Comparison of ENCODE assay signal across 15 cellular contexts in the genomic region with DNA sequence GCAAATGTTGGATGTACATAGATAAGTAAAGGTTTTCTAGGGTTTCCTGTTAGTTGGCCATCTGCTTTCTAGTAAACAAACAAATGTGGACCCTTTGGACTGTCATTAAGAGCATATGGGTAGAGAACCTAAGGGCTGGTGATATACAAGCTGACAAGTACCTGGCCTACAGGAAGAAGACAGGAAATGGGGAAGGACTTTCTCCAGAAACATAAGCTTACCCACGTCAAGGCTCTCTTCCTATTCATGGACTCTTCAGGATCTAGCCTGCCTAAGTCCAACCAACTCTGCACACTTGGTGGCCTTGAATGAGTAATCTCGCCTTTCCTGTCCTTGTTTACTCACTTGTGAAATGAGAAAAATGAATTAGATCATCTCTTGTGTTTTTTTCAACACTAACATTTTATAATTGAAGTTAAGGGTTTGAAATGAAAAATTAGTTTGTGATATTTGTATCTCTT. TPM values are rescaled to one million over a fixed set of nuclear protein-coding genes. Genes with fewer than 3 reads are reported as not detected.
DNase-seq lines count a peak whose midpoint lies in the region; ATAC-seq, FAIRE-seq and TF ChIP-seq lines count a peak whose summit lies in the region.
"Had no signal": no experiment of that assay in that cellular context is flagged by ENCODE, and none has a peak within 500 bp of the region (broad histone marks: within the 10 kb centered on the region; RNA-seq: fewer than 3 reads in every experiment).

No MANE protein-coding gene starts in this region.

- H3K27me3 ChIP-seq in RWPE2 (ENCODE audit: insufficient read depth, poor library complexity, severe bottlenecking) (peaks cover 2% of the 10 kb centered on the region), small intestine (ENCODE audit: control insufficient read depth in 2 of 2, insufficient read depth in 2 of 2, low read length in 2 of 2) (no peaks in the 10 kb centered on the region)
- H3K27me3 ChIP-seq: suprapubic skin had no signal

- WGBS in small intestine, 3 donors: 26 to 40% (median 39%) methylated on average over 2 of the region's 2 CpGs

- H3K9me3 ChIP-seq in RWPE2 (ENCODE audit: severe bottlenecking): no peaks in the 10 kb centered on the region
- no peaks in the 10 kb centered on the region for H3K9me3 ChIP-seq in small intestine (ENCODE audit: control insufficient read depth, low read depth)
- H3K9me3 ChIP-seq: suprapubic skin had no signal

- DNase-seq in NCI-H2029 (lab: John Stamatoyannopoulos, UW): peak; percentile 41
- no peak for DNase-seq in NCI-H2029 treated with DMSO at 0.1 percent for 48 hours (lab: John Stamatoyannopoulos, UW)
- no peak for DNase-seq in RWPE2 (ENCODE audit: low spot score)
- DNase-seq in foreskin fibroblast: peak; percentile 23 to 29
- DNase-seq in small intestine: peak; percentile 37
- DNase-seq in ureter (ENCODE audit: low spot score): no peak
- no peak for DNase-seq in G401 (ENCODE audit: low spot score)
- DNase-seq in UCSD-AML1 (lab: John Stamatoyannopoulos, UW; ENCODE audit: unreplicated experiment): no peak
- DNase-seq: amygdala, naive B cell, NCI-H524, SHP77 had no signal

- peaks cover 9% of the 10 kb centered on the region for H3K4me1 ChIP-seq in RWPE2 (ENCODE audit: insufficient read depth, poor library complexity, severe bottlenecking)
- no peaks in the 10 kb centered on the region for H3K4me1 ChIP-seq in small intestine (ENCODE audit: control insufficient read depth in 2 of 2, insufficient read depth in 1 of 2, low read depth in 1 of 2, low read length in 1 of 2)

- TF ChIP-seq CTCF in RWPE2 (IDR thresholded peaks at IDR 0.05; ENCODE audit: poor library complexity, severe bottlenecking) (no peak), foreskin fibroblast (IDR thresholded peaks at IDR 0.05; ENCODE audit: low read depth, low read length) (no peak)

- ATAC-seq in RWPE2 (ENCODE audit: low read depth): peak; percentile 51

- H3K36me3 ChIP-seq in RWPE2 (ENCODE audit: low read depth) (no peaks in the 10 kb centered on the region), small intestine (ENCODE audit: control insufficient read depth in 2 of 2, insufficient read depth in 2 of 2, low read length in 2 of 2) (no peaks in the 10 kb centered on the region)
- H3K36me3 ChIP-seq: suprapubic skin had no signal

- in situ Hi-C loops in G401 (cut with HindIII; ENCODE audit: low sequenced_read_pairs): no loop called here

- no peak overlapping the region for H3K4me3 ChIP-seq in RWPE2 (ENCODE audit: severe bottlenecking)
- H3K4me3 ChIP-seq in foreskin fibroblast (ENCODE audit: low read depth in 1 of 2, low read length in 2 of 2): no peak overlapping the region
- no peak overlapping the region for H3K4me3 ChIP-seq in small intestine (ENCODE audit: low read depth in 1 of 2, low read length in 2 of 2)
- H3K4me3 ChIP-seq: suprapubic skin had no signal

- peak; percentile 15 for FAIRE-seq in small intestine (lab: Jason Lieb, UNC)
- FAIRE-seq: D721Med had no signal

- H3K27ac ChIP-seq in RWPE2 (ENCODE audit: poor library complexity, severe bottlenecking): no peak overlapping the region
- H3K27ac ChIP-seq in small intestine (ENCODE audit: low read depth in 1 of 2, low read length in 1 of 2): peak overlapping the region in 1 of 2 donors; percentile 11
- H3K27ac ChIP-seq: 22Rv1 had no signal

RNA-seq across cellular contexts. Expression of gene GOLIM4, which starts 22.2 kb away (rescaled TPM):
- polyA plus RNA-seq in small intestine: 10 to 100 TPM; 23.2 to 47.4 (median 44.5) TPM
- 21.8 TPM for total RNA-seq in ureter
- 5.8 and 15.7 TPM in 2 replicates for total RNA-seq in G401 (2014; rRNA removed; shearing (Covaris generic))

Comparison
In these comparisons a context has a peak if more than half of its experiments do, and no peak if none do; other contexts are left out.
1. DNase-seq: peak in NCI-H2029 (single experiment), foreskin fibroblast (2 of 2) and small intestine (single experiment); none in NCI-H2029 treated with DMSO at 0.1 percent for 48 hours (single experiment), RWPE2 (single experiment), ureter (single experiment), G401 (single experiment) and UCSD-AML1 (single experiment).